ENCODE assay signal across 20 cellular contexts in genomic region chr2:191180712-191181111, GRCh38. TPM values are rescaled to one million over a fixed set of nuclear protein-coding genes. Genes with fewer than 3 reads are reported as not detected.
DNase-seq lines count a peak whose midpoint lies in the region; ATAC-seq and TF ChIP-seq lines count a peak whose summit lies in the region.
"Had no signal": no experiment of that assay in that cellular context is flagged by ENCODE, and none has a peak within 500 bp of the region (broad histone marks: within the 10 kb centered on the region; RNA-seq: fewer than 3 reads in every experiment).

No MANE protein-coding gene starts in this region.

- H2AFZ ChIP-seq in IMR-90 (replicated peaks; ENCODE audit: low read length, poor library complexity) (peak overlapping the region; percentile 17), mesenchymal stem cell (ENCODE audit: low read depth, low read length) (no peak overlapping the region)

- H2AK5ac ChIP-seq in IMR-90 (ENCODE audit: low read depth, low read length) (no peak overlapping the region), mesenchymal stem cell (ENCODE audit: low read length, severe bottlenecking) (no peak overlapping the region)

- H3K4me3 ChIP-seq in IMR-90 (ENCODE audit: insufficient read depth, low read depth, low read length) (no peak overlapping the region), epithelial cell of esophagus (ENCODE audit: low read length) (no peak overlapping the region), mesenchymal stem cell (ENCODE audit: insufficient read depth in 1 of 2, low read depth in 1 of 2, low read length in 2 of 2) (no peak overlapping the region)
- H3K4me3 ChIP-seq: GM12878, heart right ventricle, pancreas, uterus had no signal

- BruUV-seq in IMR-90 (replicated peaks; lab: Mats Ljungman, UMichigan): no TSS peak

- peak overlapping the region; percentile 42; the same call in 1 of the 2 replicates for H3K14ac ChIP-seq in IMR-90 (replicated peaks; ENCODE audit: low read depth, low read length)
- H3K14ac ChIP-seq in mesenchymal stem cell (ENCODE audit: low read length in 2 of 2): no peak overlapping the region

- no peak overlapping the region for H2BK120ac ChIP-seq in IMR-90 (ENCODE audit: low read depth, low read length)
- H2BK120ac ChIP-seq in mesenchymal stem cell (ENCODE audit: low read depth, low read length): no peak overlapping the region

- H3K27me3 ChIP-seq in IMR-90 (ENCODE audit: control insufficient read depth, insufficient read depth, low read length): no peaks in the 10 kb centered on the region
- no peaks in the 10 kb centered on the region for H3K27me3 ChIP-seq in mesenchymal stem cell (ENCODE audit: control insufficient read depth in 1 of 2, insufficient read depth in 1 of 2, low read length in 2 of 2)
- H3K27me3 ChIP-seq: brain microvascular endothelial cell, heart right ventricle, pancreas, uterus had no signal

- H3K4me1 ChIP-seq in IMR-90 (ENCODE audit: control insufficient read depth, insufficient read depth, low read length): peaks cover 4% of the 10 kb centered on the region; the same call in 1 of the 2 replicates
- no peaks in the 10 kb centered on the region for H3K4me1 ChIP-seq in mesenchymal stem cell (ENCODE audit: control insufficient read depth, insufficient read depth, low read depth, low read length)
- H3K4me1 ChIP-seq: uterus had no signal

- TF ChIP-seq CTCF in IMR-90 (conservative IDR thresholded peaks at IDR 0.05; ENCODE audit: low read depth, low read length): no peak
- TF ChIP-seq CTCF in epithelial cell of esophagus (IDR thresholded peaks at IDR 0.05; ENCODE audit: insufficient read depth, low read depth, low read length, missing control alignments): no peak

- no peak for TF ChIP-seq RAD21 in IMR-90 (IDR thresholded peaks at IDR 0.05; ENCODE audit: low read length)

- no peak overlapping the region for H2BK12ac ChIP-seq in mesenchymal stem cell (ENCODE audit: low read length in 2 of 2)

- no peak overlapping the region for H2AK9ac ChIP-seq in IMR-90 (replicated peaks; ENCODE audit: low read depth, low read length, poor library complexity)

- intact Hi-C loops in IMR-90 (cut with micrococcal nuclease): no loop called here

- DNase-seq in ELR (ENCODE audit: low read depth) (peak; percentile 53), IMR-90 (peak; percentile 42), epithelial cell of esophagus (ENCODE audit: low read depth) (peak; percentile 83), mesenchymal stem cell (peak; percentile 39), islet precursor cell (no peak)
- DNase-seq: activated CD8-positive, alpha-beta memory T cell treated with anti-CD3 and anti-CD28 coated beads for 24 hours; activated effector memory CD4-positive, alpha-beta T cell treated with anti-CD3 and anti-CD28 coated beads, Interleukin-2, amount 50 U/mL, for 16 hours; brain microvascular endothelial cell; CD4-positive, CD25-positive, alpha-beta regulatory T cell; effector memory CD4-positive, alpha-beta T cell; heart right ventricle; KG1; NCI-H1436 treated with DMSO at 0.1 percent for 48 hours; NCI-H446 treated with DMSO at 0.1 percent for 48 hours; pancreas; uterus had no signal

- peak overlapping the region; percentile 15 for H2BK5ac ChIP-seq in IMR-90 (ENCODE audit: low read depth, low read length, poor library complexity, severe bottlenecking)
- H2BK5ac ChIP-seq in mesenchymal stem cell (ENCODE audit: low read depth, low read length, poor library complexity, severe bottlenecking): no peak overlapping the region

- no peak for TF ChIP-seq POLR2A in IMR-90 (IDR thresholded peaks at IDR 0.05; ENCODE audit: low read depth, low read length)

- peak; percentile 63 for ATAC-seq in IMR-90 (ENCODE audit: low read depth)
- ATAC-seq in activated CD4-positive, CD25-positive, alpha-beta regulatory T cell treated with anti-CD3 and anti-CD28 coated beads, Interleukin-2, amount 50 U/mL, for 24 hours: no peak
- ATAC-seq in GM21423 (IDR thresholded peaks at IDR 0.05; ENCODE audit: unreplicated experiment): no peak
- ATAC-seq: GM12878 had no signal

- 0 out of 3 replicates have a peak overlapping the region, but pooled peaks have one; percentile 21 for H2BK15ac ChIP-seq in IMR-90 (ENCODE audit: low read depth, low read length)
- H2BK15ac ChIP-seq in mesenchymal stem cell (ENCODE audit: low read depth, poor library complexity, severe bottlenecking): no peak overlapping the region

- H4K91ac ChIP-seq in IMR-90 (ENCODE audit: insufficient read depth, low read depth, low read length) (no peak overlapping the region), mesenchymal stem cell (ENCODE audit: low read length) (no peak overlapping the region)

- no peaks in the 10 kb centered on the region for H4K20me1 ChIP-seq in IMR-90 (ENCODE audit: insufficient read depth, low read length)

- POLR2A ChIA-PET in IMR-90 (lab: Charles Lee; ENCODE audit: unreplicated experiment): no interaction called here

- H3K27ac ChIP-seq in IMR-90 (ENCODE audit: insufficient read depth, low read length) (no peak overlapping the region), mesenchymal stem cell (ENCODE audit: low read length, poor library complexity, severe bottlenecking) (no peak overlapping the region)
- H3K27ac ChIP-seq: brain microvascular endothelial cell, heart right ventricle, uterus had no signal

- H4K8ac ChIP-seq in IMR-90 (ENCODE audit: low read depth in 2 of 2, low read length in 2 of 2) (no peak overlapping the region; a peak in 1 of 4 replicates), mesenchymal stem cell (ENCODE audit: low read length) (no peak overlapping the region)

- H3K4ac ChIP-seq in IMR-90 (ENCODE audit: low read depth, low read length) (peak overlapping the region; percentile 71; the same call in 1 of the 2 replicates), mesenchymal stem cell (ENCODE audit: low read depth in 1 of 2, low read length in 2 of 2) (no peak overlapping the region)

- H3K79me1 ChIP-seq in IMR-90 (ENCODE audit: low read depth in 1 of 2, low read length in 2 of 2) (no peaks in the 10 kb centered on the region), mesenchymal stem cell (replicated peaks; ENCODE audit: low read length, poor library complexity, severe bottlenecking) (no peaks in the 10 kb centered on the region)

- H3K9ac ChIP-seq in IMR-90 (ENCODE audit: low read depth, low read length): no peak overlapping the region
- H3K9ac ChIP-seq in mesenchymal stem cell (ENCODE audit: low read length): peak overlapping the region; percentile 11

- H3K18ac ChIP-seq in IMR-90 (ENCODE audit: low read depth, low read length): peak overlapping the region; percentile 42; the same call in 1 of the 2 replicates
- H3K18ac ChIP-seq in mesenchymal stem cell (ENCODE audit: low read depth in 1 of 2, low read length in 2 of 2): no peak overlapping the region

- dilution Hi-C loops in IMR-90 (cut with HindIII; ENCODE audit: low sequenced_read_pairs, unreplicated experiment): no loop called here

- H3K9me3 ChIP-seq in IMR-90 (ENCODE audit: control insufficient read depth, insufficient read depth, low read length): no peaks in the 10 kb centered on the region
- H3K9me3 ChIP-seq in mesenchymal stem cell (ENCODE audit: control insufficient read depth, low read length): no peaks in the 10 kb centered on the region
- H3K9me3 ChIP-seq: heart right ventricle, pancreas, uterus had no signal

- no peak overlapping the region for H2BK20ac ChIP-seq in IMR-90 (ENCODE audit: low read depth, low read length)

- H3K56ac ChIP-seq in IMR-90 (ENCODE audit: extremely low read depth, insufficient read depth, low read length): no peak overlapping the region

- no peak overlapping the region for H3K4me2 ChIP-seq in IMR-90 (ENCODE audit: low read depth, low read length)
- no peak overlapping the region for H3K4me2 ChIP-seq in mesenchymal stem cell (ENCODE audit: low read length, poor library complexity, severe bottlenecking)

- no peaks in the 10 kb centered on the region for H3K36me3 ChIP-seq in IMR-90 (ENCODE audit: control insufficient read depth, insufficient read depth, low read length)
- no peaks in the 10 kb centered on the region for H3K36me3 ChIP-seq in mesenchymal stem cell (ENCODE audit: control insufficient read depth in 1 of 2, insufficient read depth in 2 of 2, low read depth in 1 of 2, low read length in 2 of 2)
- H3K36me3 ChIP-seq: brain microvascular endothelial cell, heart right ventricle, pancreas, uterus had no signal

- H3K9me1 ChIP-seq in IMR-90 (ENCODE audit: insufficient read depth, low read length): no peaks in the 10 kb centered on the region

- CTCF ChIA-PET in IMR-90 (lab: Yijun Ruan, JAX): interaction anchor here (0.6 kb wide), 1 partner anchor 44 kb away, joined by 3 read pairs; no protein-coding TSS in a partner anchor

- in situ Hi-C loops in IMR-90 (cut with MboI; ENCODE audit: low sequenced_read_pairs): no loop called here

- H3K23ac ChIP-seq in IMR-90 (ENCODE audit: low read depth, low read length) (0 out of 2 replicates have a peak overlapping the region, but pooled peaks have one; percentile 10), mesenchymal stem cell (ENCODE audit: low read length in 2 of 2) (no peak overlapping the region)

- H4K5ac ChIP-seq in IMR-90 (ENCODE audit: low read depth, low read length): no peak overlapping the region

TF ChIP-seq in IMR-90, 13 proteins besides CTCF, POLR2A, EP300 and RAD21:
- TF ChIP-seq MAZ (IDR thresholded peaks at IDR 0.05; ENCODE audit: borderline replicate concordance, low read depth, low read length): no peak
- no peak for TF ChIP-seq CHD1 (IDR thresholded peaks at IDR 0.05; ENCODE audit: low read depth, low read length)
- TF ChIP-seq ELK1 (IDR thresholded peaks at IDR 0.05; ENCODE audit: borderline replicate concordance, low read depth, low read length): no peak
- no peak for TF ChIP-seq RFX5 (IDR thresholded peaks at IDR 0.05; ENCODE audit: low read depth, low read length)
- TF ChIP-seq FOS (IDR thresholded peaks at IDR 0.05; ENCODE audit: low read depth, low read length): no peak
- TF ChIP-seq MXI1 (IDR thresholded peaks at IDR 0.05; ENCODE audit: borderline replicate concordance, low read depth, low read length): no peak
- TF ChIP-seq CEBPB (IDR thresholded peaks at IDR 0.05; ENCODE audit: low read depth, low read length): peak; percentile 90
TF ChIP-seq in IMR-90: peak in this region for 1.

RNA-seq across cellular contexts. Expression of gene STAT4, which starts 29.9 kb away (rescaled TPM):
- total RNA-seq in IMR-90 (2012; rRNA removed): 0.28 and 0.36 TPM in 2 replicates
- polyA plus RNA-seq in IMR-90 (2012; rRNA removed): 0.47 and 0.48 TPM in 2 replicates
- polyA plus RNA-seq in IMR-90 (2012; cell fraction: cytosol; rRNA removed): 0.07 and 0.08 TPM in 2 replicates
- 0.27 and 3.1 TPM in 2 replicates for polyA plus RNA-seq in IMR-90 (2012; cell fraction: nucleus; rRNA removed; ENCODE audit: low replicate concordance)
- 1.1 TPM for polyA plus RNA-seq in mesenchymal stem cell (2013, experiment 1 of 2)
- 1.0 TPM for polyA plus RNA-seq in mesenchymal stem cell (2013, experiment 2 of 2)
- total RNA-seq: SK-MEL-5 had no signal
